Comparison of ENCODE assay signal across 8 cellular contexts in genomic region chr22:45163074-45163416, GRCh38. TPM values are rescaled to one million over a fixed set of nuclear protein-coding genes. Genes with fewer than 3 reads are reported as not detected.
DNase-seq lines count a peak whose midpoint lies in the region; ATAC-seq, FAIRE-seq and TF ChIP-seq lines count a peak whose summit lies in the region.

No MANE protein-coding gene starts in this region.

- peak overlapping the region; percentile 92 for H3K56ac ChIP-seq in H1 (replicated peaks; ENCODE audit: insufficient read length, low read depth, low read length)

- peaks cover 2% of the 10 kb centered on the region; the same call in 1 of the 2 replicates for H3F3A ChIP-seq in DOHH2 (ENCODE audit: control insufficient read depth, insufficient read depth)

- H3K9ac ChIP-seq in H1 (replicated peaks in 1 of 4; ENCODE audit: extremely low read depth in 1 of 4, low read depth in 3 of 4, low read length in 3 of 4): peak overlapping the region; percentile 79 to 92 (median 86)

- H3K4ac ChIP-seq in H1 (replicated peaks; ENCODE audit: insufficient read length, low read depth, low read length): no peak overlapping the region

- no peak for TF ChIP-seq EP300 in H1 (IDR thresholded peaks at IDR 0.05; ENCODE audit: borderline replicate concordance in 1 of 2, low read depth in 2 of 2, low read length in 2 of 2)

- 4% methylated on average over 7 of the region's 11 CpGs; no CpG with 5 or more reads in 1 of the 2 experiments for WGBS in H1 (ENCODE audit: extremely low coverage in 1 of 2, insufficient coverage in 1 of 2, insufficient read length in 1 of 2, insufficient replicate concordance in 2 of 2, low coverage in 1 of 2, low lambda C conversion rate in 2 of 2, missing lambda C conversion rate in 1 of 2), 2 experiments
- 0 to 6% methylated on average over 6 to 7 of the region's 11 CpGs for WGBS in mesodermal cell (ENCODE audit: insufficient coverage in 2 of 2), 2 experiments

- peak overlapping the region; percentile 87 for H4K5ac ChIP-seq in H1 (ENCODE audit: insufficient read length, low read depth, low read length)

- H3K4me3 ChIP-seq in DOHH2 (ENCODE audit: low read length) (peak overlapping the region; percentile 87), HEK293 (ENCODE audit: low read depth, low read length) (peak overlapping the region; percentile 93), H1 (ENCODE audit: extremely low read depth in 1 of 4, insufficient read depth in 2 of 4, low read depth in 3 of 4, low read length in 4 of 4) (peak overlapping the region; percentile 85 to 91 (median 90)), mesodermal cell (ENCODE audit: extremely low read depth, insufficient read depth, low read length, poor library complexity, severe bottlenecking) (peak overlapping the region; percentile 80)

- no peak overlapping the region for H2BK120ac ChIP-seq in H1 (replicated peaks; ENCODE audit: low read depth, low read length)

- H4K20me1 ChIP-seq in DOHH2 (ENCODE audit: control insufficient read depth, insufficient read depth, low read depth, low read length) (peaks cover 11% of the 10 kb centered on the region), H1 (replicated peaks in 1 of 2; ENCODE audit: control insufficient read depth in 1 of 2, insufficient read depth in 2 of 2, low read length in 2 of 2) (peaks cover 11 to 18% of the 10 kb centered on the region in 2 experiments)

- 0 out of 2 replicates have a peak, but pooled peaks cover 4% of the 10 kb centered on the region for H3K79me1 ChIP-seq in H1 (ENCODE audit: low read depth, low read length)

- no peak overlapping the region for H2AK5ac ChIP-seq in H1 (ENCODE audit: low read depth, low read length)

- H2BK5ac ChIP-seq in H1 (ENCODE audit: low read depth, low read length): peak overlapping the region; percentile 90

- peak overlapping the region; percentile 50 for H3K27ac ChIP-seq in DOHH2 (ENCODE audit: low read depth, low read length)
- H3K27ac ChIP-seq in HEK293 (ENCODE audit: extremely low read depth, low read depth, low read length): peak overlapping the region; percentile 86
- H3K27ac ChIP-seq in H1 (ENCODE audit: low read depth, low read length): peak overlapping the region; percentile 85
- peak overlapping the region; percentile 61 for H3K27ac ChIP-seq in mesodermal cell (ENCODE audit: low read depth, low read length, severe bottlenecking)

- H3K23me2 ChIP-seq in H1 (ENCODE audit: low read depth, low read length): peaks cover 10% of the 10 kb centered on the region

- DNase-seq in RKO (ENCODE audit: low spot score) (peak; percentile 48), H1 (ENCODE audit: low read depth in 1 of 2, low spot score in 2 of 2) (no peak), urothelium cell line (ENCODE audit: low spot score) (peak; percentile 55), NCI-H510A (lab: John Stamatoyannopoulos, UW) (no peak)

- peak overlapping the region; percentile 80 for H3K4me2 ChIP-seq in DOHH2 (ENCODE audit: low read length)
- H3K4me2 ChIP-seq in H1 (ENCODE audit: insufficient read depth in 1 of 2, low read depth in 2 of 2, low read length in 2 of 2): peak overlapping the region; percentile 88 to 93

- peak overlapping the region; percentile 60 for H3K18ac ChIP-seq in H1 (ENCODE audit: extremely low read depth, low read length)

- H3K36me3 ChIP-seq in DOHH2 (ENCODE audit: control insufficient read depth, low read length) (peaks cover 59% of the 10 kb centered on the region), HEK293 (ENCODE audit: control insufficient read depth in 2 of 2, insufficient read depth in 1 of 2, low read length in 2 of 2) (peaks cover 21 to 22% of the 10 kb centered on the region in 2 experiments), H1 (ENCODE audit: control insufficient read depth in 2 of 4, insufficient read depth in 4 of 4, low read length in 3 of 4) (peaks cover 0 to 7% (median under 1%) of the 10 kb centered on the region in 4 experiments; a peak in 3 of 8 replicates), mesodermal cell (ENCODE audit: control insufficient read depth, insufficient read depth, low read length) (peaks cover 30% of the 10 kb centered on the region)

- H3K27me3 ChIP-seq in DOHH2 (ENCODE audit: control insufficient read depth, low read length): no peaks in the 10 kb centered on the region
- H3K27me3 ChIP-seq in H1 (replicated peaks in 1 of 4; ENCODE audit: control insufficient read depth in 3 of 4, extremely low read depth in 1 of 4, insufficient read depth in 3 of 4, low read length in 3 of 4): no peaks in the 10 kb centered on the region

- H3K14ac ChIP-seq in H1 (ENCODE audit: insufficient read length): no peak overlapping the region

- no peak overlapping the region for H2BK20ac ChIP-seq in H1 (ENCODE audit: low read length)

- peak overlapping the region; percentile 96; the same call in 1 of the 2 replicates for H4K8ac ChIP-seq in H1 (ENCODE audit: extremely low read depth, insufficient read depth, low read length)

- H2BK12ac ChIP-seq in H1 (ENCODE audit: low read depth, low read length): no peak overlapping the region

- TF ChIP-seq RAD21 in H1 (IDR thresholded peaks at IDR 0.05 in 1 of 2, conservative IDR thresholded peaks at IDR 0.05 in 1 of 2; ENCODE audit: low read depth in 2 of 2, low read length in 2 of 2): no peak

- POLR2A ChIA-PET in HEK293 (lab: Yijun Ruan, JAX): interaction anchor here (1.0 to 2.1 kb wide), 10 partner anchors 10 to 340 kb away, joined by 3 to 9 read pairs (median 4); partner anchors contain the start of gene PHF21B
- POLR2A ChIA-PET in H1 (lab: Charles Lee; ENCODE audit: partially characterized antibody): interaction anchor here (0.6 to 4.0 kb wide), 11 partner anchors 9 to 222 kb away, joined by 3 to 33 read pairs (median 4); no protein-coding TSS in a partner anchor

- H3K4me1 ChIP-seq in DOHH2 (ENCODE audit: control insufficient read depth, low read length): peaks cover 47% of the 10 kb centered on the region
- peaks cover 32% of the 10 kb centered on the region for H3K4me1 ChIP-seq in HEK293 (ENCODE audit: control insufficient read depth, insufficient read depth, low read length)
- H3K4me1 ChIP-seq in H1 (replicated peaks in 1 of 4; ENCODE audit: control insufficient read depth in 3 of 4, insufficient read depth in 4 of 4, low read length in 3 of 4): peaks cover 3 to 17% (median 10%) of the 10 kb centered on the region in 4 experiments; a peak in 6 of 7 replicates
- H3K4me1 ChIP-seq in mesodermal cell (ENCODE audit: control insufficient read depth, insufficient read depth, low read length, poor library complexity, severe bottlenecking): peaks cover 51% of the 10 kb centered on the region

- no peak overlapping the region for H3K23ac ChIP-seq in H1 (ENCODE audit: insufficient read length)

- H3K79me2 ChIP-seq in DOHH2 (ENCODE audit: control insufficient read depth, low read length) (peaks cover 94% of the 10 kb centered on the region), H1 (ENCODE audit: control insufficient read depth in 1 of 2, insufficient read depth in 2 of 2, low read length in 2 of 2) (peaks cover 20 to 85% of the 10 kb centered on the region in 2 experiments)

- H3K9me3 ChIP-seq in DOHH2 (ENCODE audit: control insufficient read depth, insufficient read depth, low read length) (no peaks in the 10 kb centered on the region), HEK293 (ENCODE audit: control insufficient read depth, insufficient read depth, low read depth, low read length) (no peaks in the 10 kb centered on the region), H1 (ENCODE audit: insufficient read depth in 2 of 2, low read depth in 1 of 2, low read length in 1 of 2) (no peaks in the 10 kb centered on the region), mesodermal cell (ENCODE audit: control insufficient read depth, low read length) (no peaks in the 10 kb centered on the region)

- FAIRE-seq in H1 (lab: Jason Lieb, UNC) (no peak), urothelium cell line (lab: Jason Lieb, UNC) (no peak)

- H4K91ac ChIP-seq in H1 (replicated peaks; ENCODE audit: insufficient read length, low read length): peak overlapping the region; percentile 34

- no peak for TF ChIP-seq POLR2A in H1 (IDR thresholded peaks at IDR 0.05; ENCODE audit: control extremely low read depth in 1 of 2, low read depth in 2 of 2, low read length in 2 of 2)

- CTCF ChIA-PET in HEK293 (lab: Yijun Ruan, JAX): interaction anchor here (0.7 to 1.3 kb wide), 2 partner anchors 79 to 152 kb away, joined by 4 to 5 read pairs; no protein-coding TSS in a partner anchor
- CTCF ChIA-PET in H1 (lab: Charles Lee; ENCODE audit: partially characterized antibody): interaction anchor here (0.6 kb wide), 2 partner anchors 83 to 239 kb away, joined by 3 to 4 read pairs; no protein-coding TSS in a partner anchor

- no peak overlapping the region for H2AFZ ChIP-seq in H1 (ENCODE audit: low read length)

- H3K9me2 ChIP-seq in DOHH2 (replicated peaks; ENCODE audit: control insufficient read depth, low read length): no peaks in the 10 kb centered on the region

- no peak for ATAC-seq in GM21737 (IDR thresholded peaks at IDR 0.05; ENCODE audit: unreplicated experiment)

- H2BK15ac ChIP-seq in H1 (ENCODE audit: low read length): peak overlapping the region; percentile 84; the same call in 1 of the 2 replicates

- TF ChIP-seq CTCF in DOHH2 (IDR thresholded peaks at IDR 0.05; ENCODE audit: low read depth, low read length, poor library complexity, severe bottlenecking) (no peak), HEK293 (tag by site-specific recombination; IDR thresholded peaks at IDR 0.05) (no peak), H1 (IDR thresholded peaks at IDR 0.05; ENCODE audit: control extremely low read depth in 1 of 3, insufficient read depth in 1 of 3, low read depth in 1 of 3, low read length in 3 of 3) (no peak)

TF ChIP-seq in HEK293, 187 proteins besides CTCF, POLR2A, EP300 and RAD21 (continues in another document):
- TF ChIP-seq ZNF510 (tag by site-specific recombination; IDR thresholded peaks at IDR 0.05; ENCODE audit: insufficient replicate concordance) (no peak), ZBTB17 (tag by site-specific recombination; IDR thresholded peaks at IDR 0.05) (0 out of 2 replicates have a peak, but pooled peaks have one; percentile 28), ZNF843 (tag by site-specific recombination; IDR thresholded peaks at IDR 0.05) (no peak)

TF ChIP-seq in H1, 55 proteins besides CTCF, POLR2A, EP300 and RAD21 (continues in another document):
- TF ChIP-seq HDAC2 (IDR thresholded peaks at IDR 0.05; ENCODE audit: borderline replicate concordance in 1 of 2, low read depth in 2 of 2, low read length in 2 of 2): no peak
- peak; percentile 60 for TF ChIP-seq SAP30 (IDR thresholded peaks at IDR 0.05; ENCODE audit: insufficient read depth, insufficient replicate concordance, low read length)

RNA-seq across cellular contexts. Expression of gene NUP50, which starts 0.7 kb away (rescaled TPM):
- total RNA-seq in H1 (2021; fragmentation: NEBNext Ultra II Directional; extraction: Animal tissue kit (Norgen Biotek cat#: 25700)): 112 and 118 TPM in 2 replicates
- polyA plus RNA-seq in H1 (2011; rRNA removed): 16.4 and 20.0 TPM in 2 replicates
- polyA plus RNA-seq in H1 (2011; cell fraction: cytosol; rRNA removed): 21.3 TPM
- polyA plus RNA-seq in H1 (2011; cell fraction: nucleus; rRNA removed): 56.5 TPM
- polyA plus RNA-seq in H1 (2012, experiment 1 of 2): 45.2 to 74.0 TPM (median 59.8 TPM) in 4 replicates
- 3.5 TPM for polyA plus RNA-seq in H1 (2012, experiment 2 of 2)
- polyA plus RNA-seq in H1 (2013, experiment 1 of 2): 49.7 TPM
- 48.2 TPM for polyA plus RNA-seq in H1 (2013, experiment 2 of 2)
- polyA minus RNA-seq in H1 (2011; rRNA and poly(A)+ RNA removed): 108 and 121 TPM in 2 replicates
- polyA minus RNA-seq in H1 (2011; cell fraction: cytosol; rRNA and poly(A)+ RNA removed): 35.6 TPM
- polyA minus RNA-seq in H1 (2011; cell fraction: nucleus; rRNA and poly(A)+ RNA removed): 45.5 TPM
- 49.6 TPM for polyA plus RNA-seq in mesodermal cell (2013, experiment 1 of 2)
- 58.2 TPM for polyA plus RNA-seq in mesodermal cell (2013, experiment 2 of 2)

Comparison
In these comparisons a context has a peak if more than half of its experiments do, and no peak if none do; other contexts are left out.
1. DNase-seq: peak in RKO (single experiment) and urothelium cell line (single experiment); none in H1 (0 of 2) and NCI-H510A (single experiment).
2. Peak in every context shown above with its lines, with median percentiles within 50 percentile points of each other: H3K27ac ChIP-seq and H3K4me3 ChIP-seq.